17 cellular contexts compared by ENCODE assay signal in genomic region chr2:73624625-73625024, GRCh38. TPM values are rescaled to one million over a fixed set of nuclear protein-coding genes. Genes with fewer than 3 reads are reported as not detected.
"Had no signal": no experiment of that assay in that cellular context is flagged by ENCODE, and none has a peak within 500 bp of the region (broad histone marks: within the 10 kb centered on the region; RNA-seq: fewer than 3 reads in every experiment).

No MANE protein-coding gene starts in this region.

RNA-seq across cellular contexts. Expression of gene NAT8, which starts 17.6 kb away (rescaled TPM):
- total RNA-seq: activated CD4-positive, alpha-beta T cell treated with anti-CD3 and anti-CD28 coated beads for 36 hours; activated CD8-positive, alpha-beta memory T cell treated with anti-CD3 and anti-CD28 coated beads, Interleukin-2, amount 10 ng/mL, durations not matched to agents 7 days and 5 days; activated CD8-positive, alpha-beta T cell treated with anti-CD3 and anti-CD28 coated beads, Interleukin-2, amount 10 ng/mL, durations not matched to agents 7 days and 5 days; activated T-helper 2 cell treated with anti-CD3 and anti-CD28 coated beads, Interferon-gamma antibody, Interleukin-2, Interleukin-4, amounts not matched to agents 10 μg/mL and 5 μg/mL and 100 μg/mL, durations not matched to agents 14 hours and 24 hours and 36 hours; dermis blood vessel endothelial cell; fibroblast of lung; heart left ventricle; lower lobe of right lung; mononuclear cell; myocyte; natural killer cell treated with Interleukin-12 subunit alpha and Interleukin-12 subunit beta and Interleukin-15 and Interleukin-18, amount 100 ng/mL, for 72 hours; osteoblast; posterior vena cava; sciatic nerve; thoracic aorta had no signal
- polyA plus RNA-seq: esophagus, fibroblast of lung, heart left ventricle, immature natural killer cell had no signal
